In the genomic region with DNA sequence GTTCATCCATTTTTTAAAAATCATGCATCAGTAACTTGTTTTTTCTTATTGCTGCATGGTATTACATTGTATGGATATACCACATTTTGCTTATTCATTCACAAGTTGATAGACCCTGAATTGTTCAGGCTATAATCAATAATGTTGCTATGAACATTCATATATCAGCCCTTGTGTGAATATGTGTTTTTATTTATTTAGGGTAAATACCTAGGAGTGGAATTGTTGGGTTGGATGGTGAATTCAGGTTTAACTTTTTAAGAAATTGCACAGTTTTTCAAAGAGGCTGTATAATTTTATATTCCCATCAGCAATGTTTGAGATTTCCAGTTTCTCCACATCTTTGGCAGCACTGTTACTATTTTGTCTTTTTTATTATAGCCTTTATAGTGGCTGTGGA, we compare ENCODE assay signal across 7 cellular contexts.
"Had no signal": no experiment of that assay in that cellular context is flagged by ENCODE, and none has a peak within 500 bp of the region (broad histone marks: within the 10 kb centered on the region; RNA-seq: fewer than 3 reads in every experiment).

No MANE protein-coding gene starts in this region.

- DNase-seq: GM23248, GOT3, H7 had no signal

- H3K36me3 ChIP-seq: HAP-1 had no signal

- H3K4me2 ChIP-seq: KMS-11 had no signal

- H3K9me3 ChIP-seq: HAP-1 had no signal

- H3K4me3 ChIP-seq: GM23248, HAP-1 had no signal

- H3K27ac ChIP-seq: GM23248, KMS-11 had no signal

- H2AFZ ChIP-seq: GM23248 had no signal

- ATAC-seq: HCT116, HepG2 had no signal

- H3K9ac ChIP-seq: GM23248, KMS-11 had no signal
